Comparison of ENCODE assay signal across 18 cellular contexts in the genomic region with DNA sequence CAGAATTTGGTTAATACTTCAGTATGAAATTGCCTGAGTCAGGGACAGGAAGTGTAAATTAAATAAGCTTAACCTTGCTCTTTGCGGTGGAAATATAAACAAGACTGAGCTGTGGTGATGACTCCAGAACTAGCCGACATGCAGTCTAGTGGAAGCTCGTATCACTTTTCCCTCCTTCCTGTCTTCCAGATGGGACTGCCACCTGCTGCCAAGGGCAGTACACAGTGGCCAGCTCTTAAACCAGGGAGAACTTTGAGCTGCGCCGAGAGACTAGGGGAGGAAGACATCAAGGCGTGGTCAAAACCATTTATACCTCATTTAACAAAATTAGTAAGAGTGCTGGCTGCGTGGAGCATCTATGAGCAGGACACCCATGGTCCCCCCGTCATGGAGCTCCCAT. TPM values are rescaled to one million over a fixed set of nuclear protein-coding genes. Genes with fewer than 3 reads are reported as not detected.
DNase-seq lines count a peak whose midpoint lies in the region; ATAC-seq lines count a peak whose summit lies in the region.
"Had no signal": no experiment of that assay in that cellular context is flagged by ENCODE, and none has a peak within 500 bp of the region (broad histone marks: within the 10 kb centered on the region; RNA-seq: fewer than 3 reads in every experiment).

No MANE protein-coding gene starts in this region.

- H3K4me3 ChIP-seq in BLaER1 = no peak overlapping the region

- peaks cover 31% of the 10 kb centered on the region for H3K4me1 ChIP-seq in BLaER1

- no peak for ATAC-seq in HG03571 (IDR thresholded peaks at IDR 0.05; ENCODE audit: unreplicated experiment)
- ATAC-seq: activated CD8-positive, alpha-beta T cell treated with anti-CD3 and anti-CD28 coated beads for 36 hours; naive thymus-derived CD8-positive, alpha-beta T cell had no signal

- H3K9me3 ChIP-seq in BLaER1 = peaks cover 19% of the 10 kb centered on the region

- H3K27me3 ChIP-seq in BLaER1 = peaks cover 4% of the 10 kb centered on the region; the same call in 1 of the 2 replicates

- peak overlapping the region; percentile 1; the same call in 1 of the 2 replicates for H3K4me2 ChIP-seq in BLaER1

- peaks cover 50% of the 10 kb centered on the region for H3K36me3 ChIP-seq in BLaER1

- no peak overlapping the region for H3K9ac ChIP-seq in BLaER1

- no peak overlapping the region for H3K27ac ChIP-seq in BLaER1

- DNase-seq in M059J (ENCODE audit: low read depth) = peak; percentile 34
- DNase-seq in amniotic epithelial cell (ENCODE audit: low read depth) = peak; percentile 47
- peak; percentile 38 for DNase-seq in left kidney (ENCODE audit: low read depth, low spot score)
- no peak for DNase-seq in T-helper 9 cell
- DNase-seq in SIG-M5 (lab: John Stamatoyannopoulos, UW) = no peak
- no peak for DNase-seq in retina
- DNase-seq: activated CD8-positive, alpha-beta T cell treated with anti-CD3 and anti-CD28 coated beads for 36 hours; COR-L47; effector CD4-positive, alpha-beta T cell; hippocampal formation; KG1; kidney; naive thymus-derived CD8-positive, alpha-beta T cell; NCI-H1417; NCI-H2227 treated with DMSO at 0.1 percent for 48 hours; stimulated activated CD4-positive, alpha-beta T cell treated with anti-CD3 and anti-CD28 coated beads, Interleukin-4, amount 100 ng/mL, for 4 hours had no signal

- peaks cover 79% of the 10 kb centered on the region for H4K20me1 ChIP-seq in BLaER1

RNA-seq across cellular contexts. Expression of a gene that starts 31.3 kb away (rescaled TPM):
- 127 and 147 TPM in 2 replicates for total RNA-seq in M059J (2014; rRNA removed; shearing (Covaris generic))

Comparison
In these comparisons a context has a peak if more than half of its experiments do, and no peak if none do; other contexts are left out.
1. DNase-seq: peak in M059J (single experiment), amniotic epithelial cell (single experiment) and left kidney (single experiment); none in T-helper 9 cell (single experiment), SIG-M5 (single experiment) and retina (single experiment).